Comparison of ENCODE assay signal across 19 cellular contexts in the genomic region with DNA sequence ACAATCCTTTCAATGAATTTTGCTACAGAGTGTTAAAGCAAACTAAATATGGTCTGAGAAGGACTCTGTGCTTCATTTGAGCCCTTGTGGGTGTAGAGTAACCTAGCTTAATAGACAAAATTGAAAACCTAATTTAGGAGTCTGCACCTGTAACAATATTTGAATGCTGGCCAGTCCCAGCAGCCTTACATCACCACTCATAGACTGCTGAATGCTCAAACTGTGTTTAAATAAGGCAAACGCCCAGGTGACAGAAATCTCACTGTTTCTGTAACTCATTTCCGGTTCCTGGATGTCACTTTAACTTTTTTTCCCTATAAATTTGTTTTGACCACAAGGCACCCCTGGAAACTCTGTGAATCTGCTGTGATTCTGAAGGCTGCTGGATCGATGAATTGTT. TPM values are rescaled to one million over a fixed set of nuclear protein-coding genes. Genes with fewer than 3 reads are reported as not detected.
DNase-seq lines count a peak whose midpoint lies in the region; TF ChIP-seq lines count a peak whose summit lies in the region.
"Had no signal": no experiment of that assay in that cellular context is flagged by ENCODE, and none has a peak within 500 bp of the region (broad histone marks: within the 10 kb centered on the region; RNA-seq: fewer than 3 reads in every experiment).

No MANE protein-coding gene starts in this region.

- no peaks in the 10 kb centered on the region for H3K4me1 Mint-ChIP-seq in neural progenitor cell

- no peaks in the 10 kb centered on the region for H3K9me3 Mint-ChIP-seq in neural progenitor cell

- H3F3A ChIP-seq in MM.1S (ENCODE audit: insufficient read depth, low read length) = 0 out of 2 replicates have a peak, but pooled peaks cover 8% of the 10 kb centered on the region
- H3F3A ChIP-seq in neural progenitor cell (ENCODE audit: low read depth) = no peaks in the 10 kb centered on the region

- H3K9me3 ChIP-seq in MM.1S (replicated peaks; ENCODE audit: insufficient read depth, low read length) (no peaks in the 10 kb centered on the region), colonic mucosa (no peaks in the 10 kb centered on the region), neural progenitor cell (ENCODE audit: low read depth) (no peaks in the 10 kb centered on the region)
- H3K9me3 ChIP-seq: HAP-1, MG63 had no signal

- H3K4me1 ChIP-seq in MM.1S (ENCODE audit: low read length) = peaks cover 9% of the 10 kb centered on the region
- no peaks in the 10 kb centered on the region for H3K4me1 ChIP-seq in colonic mucosa
- H3K4me1 ChIP-seq in neural progenitor cell = no peaks in the 10 kb centered on the region
- H3K4me1 ChIP-seq: HAP-1 had no signal

- H3K9ac ChIP-seq in MM.1S (ENCODE audit: low read length) (no peak overlapping the region), colonic mucosa (ENCODE audit: low read depth in 2 of 2, low read length in 2 of 2) (no peak overlapping the region), neural progenitor cell (no peak overlapping the region)

- H3K4me3 Mint-ChIP-seq in neural progenitor cell = no peak overlapping the region

- H3K27me3 ChIP-seq in MM.1S (replicated peaks; ENCODE audit: insufficient read depth, low read length) = no peaks in the 10 kb centered on the region
- H3K27me3 ChIP-seq in colonic mucosa = no peaks in the 10 kb centered on the region
- H3K27me3 ChIP-seq in neural progenitor cell = no peaks in the 10 kb centered on the region
- H3K27me3 ChIP-seq: MG63 had no signal

- H3K79me2 ChIP-seq in MM.1S (ENCODE audit: low read length) (no peaks in the 10 kb centered on the region), neural progenitor cell (ENCODE audit: low read depth) (no peaks in the 10 kb centered on the region)

- H3K27ac Mint-ChIP-seq in neural progenitor cell = no peak overlapping the region

- H2AFZ ChIP-seq in MM.1S (ENCODE audit: low read length) (0 out of 2 replicates have a peak overlapping the region, but pooled peaks have one; percentile 42), neural progenitor cell (replicated peaks) (no peak overlapping the region)

- H3K9me2 ChIP-seq in MM.1S (replicated peaks; ENCODE audit: insufficient read depth, low read length) = no peaks in the 10 kb centered on the region

- DNase-seq in DMS153 (lab: John Stamatoyannopoulos, UW) (peak; percentile 41), MM.1S (peak; percentile 27), NCI-H69 (lab: John Stamatoyannopoulos, UW) (peak; percentile 19), colonic mucosa (peak; percentile 24), neural progenitor cell (ENCODE audit: low spot score) (no peak), HK-2 (ENCODE audit: unreplicated experiment) (no peak), NCI-H524 treated with DMSO at 0.1 percent for 48 hours (lab: John Stamatoyannopoulos, UW) (no peak)
- DNase-seq: C1 segment of cervical spinal cord, DMS 273 treated with DMSO at 0.1 percent for 48 hours, MG63, NCI-H1105 treated with DMSO at 0.1 percent for 48 hours, NCI-H187 treated with DMSO at 0.1 percent for 48 hours, NCI-H2171, NCI-H526 treated with DMSO at 0.1 percent for 48 hours, Right ventricle myocardium superior had no signal

- peak overlapping the region; percentile 43; the same call in 1 of the 2 replicates for H3K4me2 ChIP-seq in MM.1S (ENCODE audit: low read depth, low read length)
- H3K4me2 ChIP-seq in neural progenitor cell = no peak overlapping the region

- H3K4me3 ChIP-seq in MM.1S (ENCODE audit: low read length) (no peak overlapping the region), colonic mucosa (no peak overlapping the region), neural progenitor cell (no peak overlapping the region)
- H3K4me3 ChIP-seq: HAP-1, MG63 had no signal

- no peaks in the 10 kb centered on the region for H3K36me3 Mint-ChIP-seq in neural progenitor cell

- H4K20me1 ChIP-seq in MM.1S (ENCODE audit: insufficient read depth, low read length) (no peaks in the 10 kb centered on the region), neural progenitor cell (ENCODE audit: low read depth) (no peaks in the 10 kb centered on the region)

- H3K27me3 Mint-ChIP-seq in neural progenitor cell (ENCODE audit: insufficient read depth, low read depth) = no peaks in the 10 kb centered on the region

- H3K27ac ChIP-seq in MM.1S (ENCODE audit: low read length) (peak overlapping the region; percentile 9; the same call in 1 of the 2 replicates), colonic mucosa (no peak overlapping the region), neural progenitor cell (no peak overlapping the region)

- TF ChIP-seq CTCF in MM.1S (IDR thresholded peaks at IDR 0.05; ENCODE audit: low read length) (no peak), colonic mucosa (IDR thresholded peaks at IDR 0.05) (no peak), neural progenitor cell (IDR thresholded peaks at IDR 0.05) (no peak)

- intact Hi-C loops in colonic mucosa (cut with DNase I) = no loop called here

- no peaks in the 10 kb centered on the region for H3K36me3 ChIP-seq in MM.1S (replicated peaks; ENCODE audit: insufficient read depth, low read length)
- H3K36me3 ChIP-seq in colonic mucosa = no peaks in the 10 kb centered on the region
- H3K36me3 ChIP-seq in neural progenitor cell = no peaks in the 10 kb centered on the region
- H3K36me3 ChIP-seq: HAP-1, MG63 had no signal

RNA-seq across cellular contexts. Expression of a gene that starts 45.5 kb away (rescaled TPM):
- total RNA-seq in colonic mucosa (not detected), neural progenitor cell (ENCODE audit: low replicate concordance) (not detected in 2 replicates)
- total RNA-seq: A673; HT-29; Right ventricle myocardium superior; T-helper 1 cell treated with Interleukin-12 subunit alpha and Interleukin-12 subunit beta and Interleukin-4 antibody, amounts not matched to agents 30 ng/mL and 1 ng/mL, for 36 hours had no signal

Comparison
In these comparisons a context has a peak if more than half of its experiments do, and no peak if none do; other contexts are left out.
1. DNase-seq: peak in DMS153 (single experiment), MM.1S (single experiment), NCI-H69 (single experiment) and colonic mucosa (single experiment); none in neural progenitor cell (single experiment), HK-2 (single experiment) and NCI-H524 treated with DMSO at 0.1 percent for 48 hours (single experiment).